In genomic region chr12:98253641-98254040, GRCh38 we compare ENCODE assay signal across 27 cellular contexts.
"Had no signal": no experiment of that assay in that cellular context is flagged by ENCODE, and none has a peak within 500 bp of the region (broad histone marks: within the 10 kb centered on the region; RNA-seq: fewer than 3 reads in every experiment).

No MANE protein-coding gene starts in this region.

- H3K27ac ChIP-seq: brain microvascular endothelial cell, VCaP had no signal

- H3K27ac Mint-ChIP-seq: activated CD4-positive, alpha-beta memory T cell treated with anti-CD3 and anti-CD28 coated beads, Interleukin-2, amount 10 ng/mL, durations not matched to agents 7 days and 5 days; activated CD8-positive, alpha-beta memory T cell treated with anti-CD3 and anti-CD28 coated beads, Interleukin-2, amount 10 ng/mL, durations not matched to agents 7 days and 5 days; activated naive CD8-positive, alpha-beta T cell treated with anti-CD3 and anti-CD28 coated beads for 36 hours; activated T-cell treated with anti-CD3 and anti-CD28 coated beads, Interleukin-2, amount 50 U/mL, for 72 hours; activated T-helper 17 cell treated with anti-CD3 and anti-CD28 coated beads, Interleukin-2, amount 50 U/mL, for 72 hours had no signal

- H3K27me3 Mint-ChIP-seq: activated CD4-positive, alpha-beta memory T cell treated with anti-CD3 and anti-CD28 coated beads, Interleukin-2, amount 10 ng/mL, durations not matched to agents 7 days and 5 days; activated CD8-positive, alpha-beta memory T cell treated with anti-CD3 and anti-CD28 coated beads, Interleukin-2, amount 10 ng/mL, durations not matched to agents 7 days and 5 days; activated naive CD8-positive, alpha-beta T cell treated with anti-CD3 and anti-CD28 coated beads for 36 hours had no signal

- ATAC-seq: activated CD8-positive, alpha-beta memory T cell treated with anti-CD3 and anti-CD28 coated beads, Interleukin-2, amount 10 ng/mL, durations not matched to agents 7 days and 5 days; activated T-cell treated with anti-CD3 and anti-CD28 coated beads, Interleukin-2, amount 50 U/mL, for 72 hours; activated T-helper 17 cell treated with anti-CD3 and anti-CD28 coated beads, Interleukin-2, amount 50 U/mL, for 72 hours; K562 had no signal

- DNase-seq: activated CD4-positive, alpha-beta memory T cell treated with anti-CD3 and anti-CD28 coated beads, Interleukin-2, amount 10 ng/mL, durations not matched to agents 7 days and 5 days; activated CD4-positive, alpha-beta T cell treated with anti-CD3 and anti-CD28 coated beads for 1 hour; activated CD4-positive, alpha-beta T cell treated with anti-CD3 and anti-CD28 coated beads for 48 hours; activated CD4-positive, CD25-positive, alpha-beta regulatory T cell; activated CD8-positive, alpha-beta memory T cell treated with anti-CD3 and anti-CD28 coated beads for 24 hours; activated CD8-positive, alpha-beta memory T cell treated with anti-CD3 and anti-CD28 coated beads, Interleukin-2, amount 10 ng/mL, durations not matched to agents 7 days and 5 days; activated CD8-positive, alpha-beta memory T cell treated with anti-CD3 and anti-CD28 coated beads, Interleukin-2, amount 50 U/mL, for 48 hours; activated effector memory CD4-positive, alpha-beta T cell treated with anti-CD3 and anti-CD28 coated beads, Interleukin-2, amount 50 U/mL, for 16 hours; activated naive CD4-positive, alpha-beta T cell; activated naive CD4-positive, alpha-beta T cell treated with anti-CD3 and anti-CD28 coated beads, Interleukin-2, amount 50 U/mL, for 16 hours; activated naive CD8-positive, alpha-beta T cell treated with anti-CD3 and anti-CD28 coated beads for 36 hours; activated T-cell treated with anti-CD3 and anti-CD28 coated beads, Interleukin-2, amount 50 U/mL, for 72 hours; amniotic stem cell; aorta; brain microvascular endothelial cell; central memory CD4-positive, alpha-beta T cell; NCI-H2171 treated with DMSO at 0.1 percent for 48 hours; NCI-H2227 treated with DMSO at 0.1 percent for 48 hours; OCI-M1; Right ventricle myocardium superior; SW 1271; T-helper 1 cell; T-helper 2 cell; T-helper 9 cell had no signal

- H3K27me3 ChIP-seq: brain microvascular endothelial cell had no signal

- H3K4me1 Mint-ChIP-seq: activated CD4-positive, alpha-beta memory T cell treated with anti-CD3 and anti-CD28 coated beads, Interleukin-2, amount 10 ng/mL, durations not matched to agents 7 days and 5 days; activated CD8-positive, alpha-beta memory T cell treated with anti-CD3 and anti-CD28 coated beads, Interleukin-2, amount 10 ng/mL, durations not matched to agents 7 days and 5 days; activated naive CD8-positive, alpha-beta T cell treated with anti-CD3 and anti-CD28 coated beads for 36 hours; activated T-helper 17 cell treated with anti-CD3 and anti-CD28 coated beads, Interleukin-2, amount 50 U/mL, for 72 hours had no signal

- H3K36me3 ChIP-seq: brain microvascular endothelial cell had no signal

- H3K9me3 Mint-ChIP-seq: activated CD4-positive, alpha-beta memory T cell treated with anti-CD3 and anti-CD28 coated beads, Interleukin-2, amount 10 ng/mL, durations not matched to agents 7 days and 5 days; activated naive CD8-positive, alpha-beta T cell treated with anti-CD3 and anti-CD28 coated beads for 36 hours; activated T-cell treated with anti-CD3 and anti-CD28 coated beads, Interleukin-2, amount 50 U/mL, for 72 hours; activated T-helper 17 cell treated with anti-CD3 and anti-CD28 coated beads, Interleukin-2, amount 50 U/mL, for 72 hours had no signal

- H3K36me3 Mint-ChIP-seq: activated CD8-positive, alpha-beta memory T cell treated with anti-CD3 and anti-CD28 coated beads, Interleukin-2, amount 10 ng/mL, durations not matched to agents 7 days and 5 days; activated naive CD8-positive, alpha-beta T cell treated with anti-CD3 and anti-CD28 coated beads for 36 hours had no signal

- H3K4me3 Mint-ChIP-seq: activated CD4-positive, alpha-beta memory T cell treated with anti-CD3 and anti-CD28 coated beads, Interleukin-2, amount 10 ng/mL, durations not matched to agents 7 days and 5 days; activated CD8-positive, alpha-beta memory T cell treated with anti-CD3 and anti-CD28 coated beads, Interleukin-2, amount 10 ng/mL, durations not matched to agents 7 days and 5 days; activated naive CD8-positive, alpha-beta T cell treated with anti-CD3 and anti-CD28 coated beads for 36 hours; activated T-cell treated with anti-CD3 and anti-CD28 coated beads, Interleukin-2, amount 50 U/mL, for 72 hours; activated T-helper 17 cell treated with anti-CD3 and anti-CD28 coated beads, Interleukin-2, amount 50 U/mL, for 72 hours had no signal

- H3K4me3 ChIP-seq: K562 had no signal
